9 cellular contexts compared by ENCODE assay signal in genomic region chr6:42784739-42785498, GRCh38. TPM values are rescaled to one million over a fixed set of nuclear protein-coding genes. Genes with fewer than 3 reads are reported as not detected.
A peak's percentile ranks its signal among the peaks of the same experiment; 100 is the strongest.
DNase-seq lines count a peak whose midpoint lies in the region; ATAC-seq, FAIRE-seq and TF ChIP-seq lines count a peak whose summit lies in the region.
"Had no signal": no experiment of that assay in that cellular context is flagged by ENCODE, and none has a peak within 500 bp of the region (broad histone marks: within the 10 kb centered on the region; RNA-seq: fewer than 3 reads in every experiment).

No MANE protein-coding gene starts in this region.

- peak; percentile 12 for FAIRE-seq in GM18507 (lab: Jason Lieb, UNC)

- no peaks in the 10 kb centered on the region for H3K27me3 ChIP-seq in Peyer's patch
- H3K27me3 ChIP-seq in skeletal muscle satellite cell (ENCODE audit: control insufficient read depth, insufficient read depth, low read length) = no peaks in the 10 kb centered on the region

- TF ChIP-seq CTCF in Peyer's patch (IDR thresholded peaks at IDR 0.05) (no peak), fibroblast of the aortic adventitia (IDR thresholded peaks at IDR 0.05; ENCODE audit: insufficient read depth, low read length) (no peak), mucosa of descending colon (IDR thresholded peaks at IDR 0.05) (no peak)

- H3K9me3 ChIP-seq in Peyer's patch = no peaks in the 10 kb centered on the region
- no peaks in the 10 kb centered on the region for H3K9me3 ChIP-seq in skeletal muscle satellite cell (replicated peaks; ENCODE audit: low read length)
- no peaks in the 10 kb centered on the region for H3K9me3 ChIP-seq in mucosa of descending colon

- H3K9ac ChIP-seq in skeletal muscle satellite cell (ENCODE audit: low read depth, low read length) = peak overlapping the region; percentile 100

- no peak for TF ChIP-seq POLR2A in Peyer's patch (IDR thresholded peaks at IDR 0.05)

- no peak for ATAC-seq in HG03354 (IDR thresholded peaks at IDR 0.05; ENCODE audit: poor library complexity, severe bottlenecking, unreplicated experiment)
- no peak for ATAC-seq in HG03280 (IDR thresholded peaks at IDR 0.05; ENCODE audit: unreplicated experiment)
- ATAC-seq in mucosa of descending colon = no peak

- DNase-seq in GM18507 (ENCODE audit: extremely low spot score, insufficient read length, low read depth) (no peak), Peyer's patch (no peak), fibroblast of the aortic adventitia (ENCODE audit: low read depth) (no peak), medulla oblongata (ENCODE audit: extremely low spot score) (no peak), mucosa of descending colon (no peak)
- DNase-seq: posterior cingulate gyrus had no signal

- H3K4me3 ChIP-seq in Peyer's patch (peak overlapping the region; percentile 78 to 100 (median 94)), fibroblast of the aortic adventitia (ENCODE audit: low read depth, low read length) (peak overlapping the region; percentile 81), skeletal muscle satellite cell (ENCODE audit: low read length) (peak overlapping the region; percentile 96), mucosa of descending colon (no peak overlapping the region)

- H3K36me3 ChIP-seq in Peyer's patch = no peaks in the 10 kb centered on the region
- no peaks in the 10 kb centered on the region for H3K36me3 ChIP-seq in skeletal muscle satellite cell (ENCODE audit: insufficient read depth, low read length)
- no peaks in the 10 kb centered on the region for H3K36me3 ChIP-seq in mucosa of descending colon (ENCODE audit: low read depth)

- intact Hi-C loops in mucosa of descending colon (cut with DNase I, micrococcal nuclease) = loop anchor here (5.0 kb wide), 1 partner anchor 38 kb away; the partner anchor contains the start of gene TBCC (in 2 of the 2)

- H3K27ac ChIP-seq in Peyer's patch = peak overlapping the region; percentile 98 to 100 (median 100)

- H3K4me1 ChIP-seq in Peyer's patch = peaks cover 0 to 51% (median 4%) of the 10 kb centered on the region in 4 donors
- H3K4me1 ChIP-seq in skeletal muscle satellite cell (ENCODE audit: control insufficient read depth, insufficient read depth, low read length) = peaks cover 23% of the 10 kb centered on the region
- peaks cover 28% of the 10 kb centered on the region for H3K4me1 ChIP-seq in mucosa of descending colon (ENCODE audit: low read depth)

- H3K4me2 ChIP-seq in skeletal muscle satellite cell (ENCODE audit: low read length) = peak overlapping the region; percentile 80

RNA-seq across cellular contexts. Expression of gene BICRAL, which starts 3.1 kb away (rescaled TPM):
- total RNA-seq in Peyer's patch (10 to 100 TPM; 15.3 to 20.1 (median 17.1) TPM), fibroblast of the aortic adventitia (ENCODE audit: low replicate concordance) (7.7 and 15.8 TPM in 2 replicates), mucosa of descending colon (10 to 100 TPM; 18.3 to 26.2 (median 23.4) TPM)
- total RNA-seq in skeletal muscle satellite cell (2012; rRNA removed) = 3.3 and 4.4 TPM in 2 replicates

RNA-seq across cellular contexts. Expression of gene TBCC, which starts 39.0 kb away (rescaled TPM):
- total RNA-seq in Peyer's patch (10 to 100 TPM; 23.1 to 36.4 (median 30.7) TPM), fibroblast of the aortic adventitia (ENCODE audit: low replicate concordance) (19.3 and 31.1 TPM in 2 replicates), mucosa of descending colon (10 to 100 TPM; 22.6 to 35.3 (median 26.6) TPM)
- 28.9 and 30.4 TPM in 2 replicates for total RNA-seq in skeletal muscle satellite cell (2012; rRNA removed)
